1 cellular context compared by ENCODE assay signal in genomic region chr6:25312034-25312620, GRCh38.
TF ChIP-seq lines count a peak whose summit lies in the region.

No MANE protein-coding gene starts in this region.

TF ChIP-seq in IMR-90, 13 proteins besides CTCF, POLR2A, EP300 and RAD21:
- TF ChIP-seq CEBPB (IDR thresholded peaks at IDR 0.05; ENCODE audit: low read depth, low read length), result peak; percentile 74
- TF ChIP-seq MAZ (IDR thresholded peaks at IDR 0.05; ENCODE audit: borderline replicate concordance, low read depth, low read length), result no peak
